Comparison of ENCODE assay signal across 21 cellular contexts in the genomic region with DNA sequence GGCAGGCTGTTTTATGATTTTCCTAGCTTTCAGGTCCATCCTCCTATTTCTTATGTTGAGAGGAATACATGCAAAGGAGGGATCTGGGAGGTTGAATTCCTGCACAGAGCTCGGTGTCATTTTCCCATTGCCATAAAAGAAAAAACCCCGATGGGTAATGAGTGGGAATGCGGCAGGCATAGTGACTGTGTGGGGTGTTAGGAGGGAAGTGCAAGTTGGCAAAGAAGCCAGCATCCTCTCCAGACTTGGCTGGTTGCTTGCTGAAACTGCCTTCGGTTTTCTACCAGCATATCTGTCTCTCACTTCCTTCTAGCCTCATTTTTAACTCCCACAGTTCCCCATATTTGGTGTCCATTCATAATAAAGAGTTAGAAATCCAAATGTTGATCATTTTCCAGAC.
"Had no signal": no experiment of that assay in that cellular context is flagged by ENCODE, and none has a peak within 500 bp of the region (broad histone marks: within the 10 kb centered on the region; RNA-seq: fewer than 3 reads in every experiment).

No MANE protein-coding gene starts in this region.

- H3K9me3 ChIP-seq: esophagus squamous epithelium, gastrocnemius medialis, lower lobe of right lung, ovary, psoas muscle, sigmoid colon, stomach, thyroid gland had no signal

- H3K4me3 ChIP-seq: esophagus squamous epithelium, gastrocnemius medialis, lower lobe of right lung, ovary, psoas muscle, sigmoid colon, stomach, thyroid gland had no signal

- H3K36me3 ChIP-seq: esophagus squamous epithelium, gastrocnemius medialis, lower lobe of right lung, ovary, sigmoid colon, stomach, thyroid gland had no signal

- DNase-seq: effector memory CD8-positive, alpha-beta T cell; erythroblast; esophagus squamous epithelium; gastrocnemius medialis; head of caudate nucleus; left ventricle myocardium superior; lower lobe of right lung; natural killer cell; occipital lobe; ovary; psoas muscle; right cardiac atrium; sigmoid colon; stimulated activated CD4-positive, alpha-beta T cell treated with anti-CD3 and anti-CD28 coated beads, Interleukin-2, amount 100 ng/mL, for 24 hours; stimulated activated CD4-positive, alpha-beta T cell treated with anti-CD3 and anti-CD28 coated beads, Interleukin-4, amount 100 ng/mL, for 24 hours; stimulated activated naive CD4-positive, alpha-beta T cell treated with Interleukin-2 at 50 U/mL for 16 hours; stomach; thyroid gland had no signal

- FAIRE-seq: endometrium, keratinocyte had no signal

- H3K27me3 ChIP-seq: esophagus squamous epithelium, gastrocnemius medialis, ovary, sigmoid colon, stomach, thyroid gland had no signal

- ATAC-seq: effector memory CD8-positive, alpha-beta T cell; gastrocnemius medialis; left ventricle myocardium superior; lower lobe of right lung; natural killer cell; psoas muscle; right cardiac atrium; stimulated activated effector memory CD8-positive, alpha-beta T cell treated with anti-CD3 and anti-CD28 coated beads, Interleukin-12 subunit alpha, Interleukin-12 subunit beta, amount 100 ng/mL, for 72 hours had no signal

- H3K27ac ChIP-seq: esophagus squamous epithelium, gastrocnemius medialis, lower lobe of right lung, ovary, psoas muscle, sigmoid colon, stomach, thyroid gland had no signal

- H3K4me1 ChIP-seq: esophagus squamous epithelium, gastrocnemius medialis, lower lobe of right lung, psoas muscle, sigmoid colon, stomach, thyroid gland had no signal
